ENCODE assay signal across 12 cellular contexts in the genomic region with DNA sequence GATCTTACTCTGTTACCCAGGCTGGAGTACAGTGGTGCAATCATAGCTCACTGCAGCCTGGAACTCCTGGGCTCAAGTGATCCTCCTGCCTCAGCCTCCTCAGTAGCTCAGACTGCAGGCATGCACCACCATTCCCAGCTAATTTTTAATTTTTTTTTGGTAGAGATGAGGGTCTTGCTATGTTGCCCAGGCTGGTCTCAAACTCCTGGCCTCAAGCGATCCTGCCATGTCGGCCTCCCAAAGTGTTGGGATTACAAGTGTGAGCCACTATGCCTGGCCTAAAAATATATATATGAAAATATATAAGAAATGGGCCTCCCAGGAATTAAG. TPM values are rescaled to one million over a fixed set of nuclear protein-coding genes. Genes with fewer than 3 reads are reported as not detected.
"Had no signal": no experiment of that assay in that cellular context is flagged by ENCODE, and none has a peak within 500 bp of the region (broad histone marks: within the 10 kb centered on the region; RNA-seq: fewer than 3 reads in every experiment).

No MANE protein-coding gene starts in this region.

RNA-seq across cellular contexts. Expression of gene F2, which starts 1.2 kb away (rescaled TPM):
- total RNA-seq: esophagus mucosa, glomerular endothelial cell, kidney epithelial cell, left cardiac atrium, left lung, mammary epithelial cell, osteoblast, right atrium auricular region, thoracic aorta, tibial nerve, upper lobe of right lung had no signal
- polyA plus RNA-seq: naive thymus-derived CD4-positive, alpha-beta T cell had no signal
